Comparison of ENCODE assay signal across 21 cellular contexts in the genomic region with DNA sequence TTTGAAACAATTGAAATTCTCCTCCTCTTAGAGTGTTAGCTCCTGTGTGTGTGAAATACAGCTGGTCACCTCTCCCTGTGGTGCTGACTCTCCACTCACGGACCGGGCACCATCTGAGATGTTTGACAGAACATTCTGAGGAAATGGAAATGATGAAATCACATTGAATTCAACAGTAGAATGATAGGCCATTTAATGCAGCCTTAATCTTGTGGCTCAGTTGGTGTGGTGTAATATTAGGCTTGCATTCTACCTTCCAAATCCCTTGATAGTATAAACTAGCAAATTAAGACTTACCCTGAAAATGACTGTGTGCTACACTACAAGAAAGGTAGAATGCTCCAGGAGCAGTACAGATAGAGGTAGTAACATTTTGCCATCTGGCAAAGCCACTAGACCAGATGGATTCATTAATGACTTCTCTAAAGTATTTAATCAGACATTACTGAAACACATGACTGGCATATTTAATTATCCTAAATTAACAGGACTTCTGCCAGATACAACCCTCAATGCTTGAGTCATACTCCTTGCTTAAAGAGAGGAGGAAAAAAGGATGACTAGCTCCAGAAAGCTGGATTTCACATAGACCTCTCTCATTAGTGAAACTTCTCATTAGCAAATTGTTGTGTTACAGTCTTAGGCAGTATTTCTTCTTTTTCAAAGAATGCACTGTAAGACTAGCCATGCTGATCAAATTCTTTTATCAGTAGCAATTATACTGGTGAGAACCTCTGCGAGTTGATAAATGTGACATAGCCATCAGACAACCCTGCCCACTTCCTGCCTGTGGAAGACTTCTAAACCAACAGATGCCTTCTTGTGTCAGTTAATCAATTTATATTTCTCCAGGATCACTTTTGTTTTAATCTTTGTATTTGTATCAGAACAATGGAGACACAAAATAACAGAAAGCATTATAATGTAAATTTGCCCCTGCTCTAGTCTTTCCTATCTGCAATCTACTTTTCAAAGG.
DNase-seq lines count a peak whose midpoint lies in the region; ATAC-seq, FAIRE-seq and TF ChIP-seq lines count a peak whose summit lies in the region.
"Had no signal": no experiment of that assay in that cellular context is flagged by ENCODE, and none has a peak within 500 bp of the region (broad histone marks: within the 10 kb centered on the region; RNA-seq: fewer than 3 reads in every experiment).

No MANE protein-coding gene starts in this region.

- no peaks in the 10 kb centered on the region for H3K4me1 ChIP-seq in upper lobe of left lung
- H3K4me1 ChIP-seq: upper lobe of right lung had no signal

- no peak overlapping the region for H3K27ac ChIP-seq in upper lobe of left lung
- H3K27ac ChIP-seq: epithelial cell of prostate, upper lobe of right lung had no signal

- no peak for TF ChIP-seq EP300 in upper lobe of left lung (IDR thresholded peaks at IDR 0.05)

- ATAC-seq in upper lobe of left lung (ENCODE audit: low FRiP score in 2 of 2): no peak
- ATAC-seq: CD8-positive, alpha-beta T cell; left ventricle myocardium superior; right cardiac atrium; stimulated activated naive CD8-positive, alpha-beta T cell treated with anti-CD3 and anti-CD28 coated beads, Interleukin-15, amount 100 ng/mL, for 72 hours; upper lobe of right lung had no signal

- WGBS in upper lobe of left lung, 2 donors: 63 to 72% methylated on average over 3 of the region's 3 CpGs

- H3K36me3 ChIP-seq in bronchial epithelial cell (ENCODE audit: control insufficient read depth, insufficient read depth, low read length) (no peaks in the 10 kb centered on the region), upper lobe of left lung (no peaks in the 10 kb centered on the region)
- H3K36me3 ChIP-seq: upper lobe of right lung had no signal

- H3K4me3 ChIP-seq in Jurkat, Clone E6-1 (ENCODE audit: low read length): no peak overlapping the region
- H3K4me3 ChIP-seq in bronchial epithelial cell (ENCODE audit: low read depth, low read length) (no peak overlapping the region), upper lobe of left lung (no peak overlapping the region)
- H3K4me3 ChIP-seq: upper lobe of right lung had no signal

- H3K27me3 ChIP-seq in bronchial epithelial cell (ENCODE audit: control insufficient read depth, insufficient read depth, low read length) (no peaks in the 10 kb centered on the region), upper lobe of left lung (no peaks in the 10 kb centered on the region)
- H3K27me3 ChIP-seq: upper lobe of right lung had no signal

- peak; percentile 30 for DNase-seq in AG08395 (ENCODE audit: low spot score)
- DNase-seq in Jurkat, Clone E6-1 (ENCODE audit: low read depth, low spot score): peak; percentile 45
- DNase-seq in NCI-H82 (lab: John Stamatoyannopoulos, UW): peak; percentile 66
- DNase-seq in bronchial epithelial cell (ENCODE audit: low read depth): peak; percentile 44
- no peak for DNase-seq in upper lobe of left lung
- DNase-seq in activated CD4-positive, alpha-beta T cell treated with anti-CD3 and anti-CD28 coated beads, Interleukin-2, amount 50 U/mL, for 48 hours: no peak
- DNase-seq in SIG-M5 (lab: John Stamatoyannopoulos, UW): no peak
- no peak for DNase-seq in SW 1271 (lab: John Stamatoyannopoulos, UW)
- DNase-seq: ACHN; activated CD4-positive, alpha-beta T cell treated with anti-CD3 and anti-CD28 coated beads for 4 hours; activated CD8-positive, alpha-beta memory T cell treated with anti-CD3 and anti-CD28 coated beads, Interleukin-2, amount 50 U/mL, for 48 hours; CD8-positive, alpha-beta T cell; DMS79 treated with DMSO at 0.1 percent for 48 hours; left ventricle myocardium superior; NCI-H2081 treated with DMSO at 0.1 percent for 48 hours; occipital lobe; right cardiac atrium; stimulated activated CD4-positive, alpha-beta T cell treated with anti-CD3 and anti-CD28 coated beads, Interleukin-1b, Interleukin-23, amount 100 ng/mL, for 48 hours; stimulated activated naive CD8-positive, alpha-beta T cell treated with anti-CD3 and anti-CD28 coated beads, Interleukin-15, amount 100 ng/mL, for 72 hours; upper lobe of right lung had no signal

- no peak for TF ChIP-seq CTCF in bronchial epithelial cell (IDR thresholded peaks at IDR 0.05; ENCODE audit: insufficient read depth, low read length, severe bottlenecking)
- TF ChIP-seq CTCF in upper lobe of left lung (IDR thresholded peaks at IDR 0.05): no peak

- TF ChIP-seq POLR2A in upper lobe of left lung (IDR thresholded peaks at IDR 0.05): no peak

- H3K9me3 ChIP-seq in upper lobe of left lung: no peaks in the 10 kb centered on the region
- H3K9me3 ChIP-seq: upper lobe of right lung had no signal

- no peak for FAIRE-seq in bronchial epithelial cell (lab: Jason Lieb, UNC)

Comparison
In these comparisons a context has a peak if more than half of its experiments do, and no peak if none do; other contexts are left out.
1. DNase-seq: peak in AG08395 (single experiment), Jurkat, Clone E6-1 (single experiment), NCI-H82 (single experiment) and bronchial epithelial cell (single experiment); none in upper lobe of left lung (0 of 2), activated CD4-positive, alpha-beta T cell treated with anti-CD3 and anti-CD28 coated beads, Interleukin-2, amount 50 U/mL, for 48 hours (0 of 2), SIG-M5 (single experiment) and SW 1271 (0 of 2).